8 cellular contexts compared by ENCODE assay signal in genomic region chr10:70758757-70759514, GRCh38. TPM values are rescaled to one million over a fixed set of nuclear protein-coding genes. Genes with fewer than 3 reads are reported as not detected.
DNase-seq lines count a peak whose midpoint lies in the region; ATAC-seq lines count a peak whose summit lies in the region.

No MANE protein-coding gene starts in this region.

- H3K4me3 Mint-ChIP-seq in T-cell, result no peak overlapping the region

- DNase-seq in G401 (ENCODE audit: low spot score) (peak; percentile 87), NAMALWA (ENCODE audit: low spot score) (peak; percentile 46), T-cell (peak in 33 of 34 experiments; percentile 10 to 74 (median 48)), left cardiac atrium (peak; percentile 72), retina (peak; percentile 87)
- peak; percentile 26 for DNase-seq in activated naive CD8-positive, alpha-beta T cell treated with anti-CD3 and anti-CD28 coated beads, Interleukin-2, amount 50 U/mL, for 16 hours (ENCODE audit: low read depth, low spot score)

- in situ Hi-C loops in G401 (cut with HindIII; ENCODE audit: low sequenced_read_pairs), result no loop called here

- intact Hi-C loops in left cardiac atrium (cut with DNase I), result loop anchor here (1.0 to 10.0 kb wide), 4 partner anchors 208 to 304 kb away; no protein-coding TSS in a partner anchor

- POLR2A ChIA-PET in T-cell (lab: Charles Lee), result no interaction called here

- H3K4me1 Mint-ChIP-seq in T-cell, result peaks cover 4 to 8% (median 8%) of the 10 kb centered on the region in 3 donors

- H3K9me3 Mint-ChIP-seq in T-cell, result no peaks in the 10 kb centered on the region

- H3K27me3 Mint-ChIP-seq in T-cell, result no peaks in the 10 kb centered on the region

- CTCF ChIA-PET in T-cell (lab: Charles Lee), result interaction anchor here (0.5 to 2.2 kb wide), 16 partner anchors 13 to 895 kb away, joined by 3 to 15 read pairs (median 3); no protein-coding TSS in a partner anchor

- H3K36me3 Mint-ChIP-seq in T-cell, result no peaks in the 10 kb centered on the region

- no peak overlapping the region for H3K27ac Mint-ChIP-seq in T-cell

- ATAC-seq in T-cell (replicated peaks in 1 of 4) (peak; percentile 37 to 52 (median 48)), left cardiac atrium (peak; percentile 59 to 79), HG02885 (IDR thresholded peaks at IDR 0.05; ENCODE audit: poor library complexity, unreplicated experiment) (no peak), HG02571 (IDR thresholded peaks at IDR 0.05; ENCODE audit: unreplicated experiment) (no peak)

RNA-seq across cellular contexts. Expression of gene TBATA, which starts 26.2 kb away (rescaled TPM):
- not detected in 2 replicates for total RNA-seq in G401 (2014; rRNA removed; shearing (Covaris generic))
- total RNA-seq in T-cell (not detected), left cardiac atrium (not detected)

RNA-seq across cellular contexts. Expression of gene SGPL1, which starts 56.8 kb away (rescaled TPM):
- 28.6 and 51.2 TPM in 2 replicates for total RNA-seq in G401 (2014; rRNA removed; shearing (Covaris generic))
- total RNA-seq in T-cell (10 to 100 TPM; 25.0 to 36.8 (median 27.9) TPM), left cardiac atrium (10 to 100 TPM; 18.5 to 19.3 TPM)

Comparison
In these comparisons a context has a peak if more than half of its experiments do, and no peak if none do; other contexts are left out.
1. DNase-seq: peak in every context shown above with its lines; median percentile 87 in G401; 87 in retina; 72 in left cardiac atrium; 48 in T-cell; 46 in NAMALWA; 26 in activated naive CD8-positive, alpha-beta T cell treated with anti-CD3 and anti-CD28 coated beads, Interleukin-2, amount 50 U/mL, for 16 hours.
2. ATAC-seq: peak in T-cell (4 of 4) and left cardiac atrium (2 of 2); none in HG02885 (single experiment) and HG02571 (single experiment).